1 cellular context compared by ENCODE assay signal in the genomic region with DNA sequence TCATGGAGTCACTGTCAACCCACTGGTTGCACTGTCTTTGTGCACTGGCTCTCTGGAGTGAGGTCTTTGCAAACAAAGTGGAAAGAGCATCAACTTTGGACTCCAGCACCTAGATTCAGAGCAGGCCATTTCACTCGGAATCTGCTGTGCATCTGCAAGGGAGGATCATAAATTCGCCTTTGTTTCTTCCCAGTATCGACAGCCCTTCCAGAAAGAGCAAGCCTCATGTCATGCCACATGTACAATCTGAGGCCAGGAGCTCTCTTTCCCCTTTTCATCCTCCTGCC.
TF ChIP-seq lines count a peak whose summit lies in the region.

No MANE protein-coding gene starts in this region.

TF ChIP-seq in WTC11, 78 proteins besides CTCF, POLR2A, EP300 and RAD21 (continued from another document):
- TF ChIP-seq, protein P1, sequence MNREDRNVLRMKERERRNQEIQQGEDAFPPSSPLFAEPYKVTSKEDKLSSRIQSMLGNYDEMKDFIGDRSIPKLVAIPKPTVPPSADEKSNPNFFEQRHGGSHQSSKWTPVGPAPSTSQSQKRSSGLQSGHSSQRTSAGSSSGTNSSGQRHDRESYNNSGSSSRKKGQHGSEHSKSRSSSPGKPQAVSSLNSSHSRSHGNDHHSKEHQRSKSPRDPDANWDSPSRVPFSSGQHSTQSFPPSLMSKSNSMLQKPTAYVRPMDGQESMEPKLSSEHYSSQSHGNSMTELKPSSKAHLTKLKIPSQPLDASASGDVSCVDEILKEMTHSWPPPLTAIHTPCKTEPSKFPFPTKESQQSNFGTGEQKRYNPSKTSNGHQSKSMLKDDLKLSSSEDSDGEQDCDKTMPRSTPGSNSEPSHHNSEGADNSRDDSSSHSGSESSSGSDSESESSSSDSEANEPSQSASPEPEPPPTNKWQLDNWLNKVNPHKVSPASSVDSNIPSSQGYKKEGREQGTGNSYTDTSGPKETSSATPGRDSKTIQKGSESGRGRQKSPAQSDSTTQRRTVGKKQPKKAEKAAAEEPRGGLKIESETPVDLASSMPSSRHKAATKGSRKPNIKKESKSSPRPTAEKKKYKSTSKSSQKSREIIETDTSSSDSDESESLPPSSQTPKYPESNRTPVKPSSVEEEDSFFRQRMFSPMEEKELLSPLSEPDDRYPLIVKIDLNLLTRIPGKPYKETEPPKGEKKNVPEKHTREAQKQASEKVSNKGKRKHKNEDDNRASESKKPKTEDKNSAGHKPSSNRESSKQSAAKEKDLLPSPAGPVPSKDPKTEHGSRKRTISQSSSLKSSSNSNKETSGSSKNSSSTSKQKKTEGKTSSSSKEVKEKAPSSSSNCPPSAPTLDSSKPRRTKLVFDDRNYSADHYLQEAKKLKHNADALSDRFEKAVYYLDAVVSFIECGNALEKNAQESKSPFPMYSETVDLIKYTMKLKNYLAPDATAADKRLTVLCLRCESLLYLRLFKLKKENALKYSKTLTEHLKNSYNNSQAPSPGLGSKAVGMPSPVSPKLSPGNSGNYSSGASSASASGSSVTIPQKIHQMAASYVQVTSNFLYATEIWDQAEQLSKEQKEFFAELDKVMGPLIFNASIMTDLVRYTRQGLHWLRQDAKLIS (CRISPR knock-in tag; IDR thresholded peaks at IDR 0.05; ENCODE audit: borderline replicate concordance): no peak
- TF ChIP-seq, protein P2, sequence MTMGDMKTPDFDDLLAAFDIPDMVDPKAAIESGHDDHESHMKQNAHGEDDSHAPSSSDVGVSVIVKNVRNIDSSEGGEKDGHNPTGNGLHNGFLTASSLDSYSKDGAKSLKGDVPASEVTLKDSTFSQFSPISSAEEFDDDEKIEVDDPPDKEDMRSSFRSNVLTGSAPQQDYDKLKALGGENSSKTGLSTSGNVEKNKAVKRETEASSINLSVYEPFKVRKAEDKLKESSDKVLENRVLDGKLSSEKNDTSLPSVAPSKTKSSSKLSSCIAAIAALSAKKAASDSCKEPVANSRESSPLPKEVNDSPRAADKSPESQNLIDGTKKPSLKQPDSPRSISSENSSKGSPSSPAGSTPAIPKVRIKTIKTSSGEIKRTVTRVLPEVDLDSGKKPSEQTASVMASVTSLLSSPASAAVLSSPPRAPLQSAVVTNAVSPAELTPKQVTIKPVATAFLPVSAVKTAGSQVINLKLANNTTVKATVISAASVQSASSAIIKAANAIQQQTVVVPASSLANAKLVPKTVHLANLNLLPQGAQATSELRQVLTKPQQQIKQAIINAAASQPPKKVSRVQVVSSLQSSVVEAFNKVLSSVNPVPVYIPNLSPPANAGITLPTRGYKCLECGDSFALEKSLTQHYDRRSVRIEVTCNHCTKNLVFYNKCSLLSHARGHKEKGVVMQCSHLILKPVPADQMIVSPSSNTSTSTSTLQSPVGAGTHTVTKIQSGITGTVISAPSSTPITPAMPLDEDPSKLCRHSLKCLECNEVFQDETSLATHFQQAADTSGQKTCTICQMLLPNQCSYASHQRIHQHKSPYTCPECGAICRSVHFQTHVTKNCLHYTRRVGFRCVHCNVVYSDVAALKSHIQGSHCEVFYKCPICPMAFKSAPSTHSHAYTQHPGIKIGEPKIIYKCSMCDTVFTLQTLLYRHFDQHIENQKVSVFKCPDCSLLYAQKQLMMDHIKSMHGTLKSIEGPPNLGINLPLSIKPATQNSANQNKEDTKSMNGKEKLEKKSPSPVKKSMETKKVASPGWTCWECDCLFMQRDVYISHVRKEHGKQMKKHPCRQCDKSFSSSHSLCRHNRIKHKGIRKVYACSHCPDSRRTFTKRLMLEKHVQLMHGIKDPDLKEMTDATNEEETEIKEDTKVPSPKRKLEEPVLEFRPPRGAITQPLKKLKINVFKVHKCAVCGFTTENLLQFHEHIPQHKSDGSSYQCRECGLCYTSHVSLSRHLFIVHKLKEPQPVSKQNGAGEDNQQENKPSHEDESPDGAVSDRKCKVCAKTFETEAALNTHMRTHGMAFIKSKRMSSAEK (CRISPR knock-in tag; IDR thresholded peaks at IDR 0.05; ENCODE audit: borderline replicate concordance): no peak
- TF ChIP-seq RORB (CRISPR knock-in tag; IDR thresholded peaks at IDR 0.05): no peak
- TF ChIP-seq, protein P3, sequence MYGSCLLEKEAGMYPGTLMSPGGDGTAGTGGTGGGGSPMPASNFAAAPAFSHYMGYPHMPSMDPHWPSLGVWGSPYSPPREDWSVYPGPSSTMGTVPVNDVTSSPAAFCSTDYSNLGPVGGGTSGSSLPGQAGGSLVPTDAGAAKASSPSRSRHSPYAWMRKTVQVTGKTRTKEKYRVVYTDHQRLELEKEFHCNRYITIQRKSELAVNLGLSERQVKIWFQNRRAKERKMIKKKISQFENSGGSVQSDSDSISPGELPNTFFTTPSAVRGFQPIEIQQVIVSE (CRISPR knock-in tag; IDR thresholded peaks at IDR 0.05; ENCODE audit: borderline replicate concordance): no peak
TF ChIP-seq in WTC11: peak in this region for 0.
